24 cellular contexts compared by ENCODE assay signal in the genomic region with DNA sequence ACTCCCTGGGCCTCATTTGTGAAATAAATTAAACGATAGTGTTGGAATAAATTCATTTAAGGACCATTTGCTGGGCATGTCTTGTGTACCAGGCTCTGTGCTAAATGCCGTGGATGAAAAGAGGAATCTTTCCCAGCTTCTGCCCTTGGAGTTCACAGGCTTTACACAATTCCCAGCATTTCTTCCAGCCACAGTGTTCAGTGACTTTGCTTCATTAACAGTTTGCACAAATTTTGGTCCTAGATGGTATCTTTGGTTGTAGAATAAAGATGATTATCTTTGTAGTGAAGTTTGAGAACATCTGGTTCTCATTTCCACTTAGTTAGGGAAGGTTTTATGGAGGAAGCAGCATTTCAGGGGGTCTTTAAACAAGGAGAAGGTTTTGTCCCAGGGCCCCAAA.
"Had no signal": no experiment of that assay in that cellular context is flagged by ENCODE, and none has a peak within 500 bp of the region (broad histone marks: within the 10 kb centered on the region; RNA-seq: fewer than 3 reads in every experiment).

No MANE protein-coding gene starts in this region.

- H3K4me3 Mint-ChIP-seq: immature natural killer cell; naive thymus-derived CD4-positive, alpha-beta T cell; stimulated activated effector memory CD8-positive, alpha-beta T cell treated with anti-CD3 and anti-CD28 coated beads, Interleukin-12 subunit alpha, Interleukin-12 subunit beta, amount 100 ng/mL, for 72 hours had no signal

- H3K27ac Mint-ChIP-seq: immature natural killer cell; naive thymus-derived CD4-positive, alpha-beta T cell; stimulated activated effector memory CD8-positive, alpha-beta T cell treated with anti-CD3 and anti-CD28 coated beads, Interleukin-12 subunit alpha, Interleukin-12 subunit beta, amount 100 ng/mL, for 72 hours had no signal

- FAIRE-seq: kidney had no signal

- H3K36me3 ChIP-seq: gastroesophageal sphincter, left ventricle myocardium inferior, lower lobe of right lung, neutrophil, right lobe of liver, suprapubic skin, thyroid gland, upper lobe of left lung had no signal

- H3K27me3 Mint-ChIP-seq: naive thymus-derived CD4-positive, alpha-beta T cell had no signal

- DNase-seq: cortex of kidney; dorsolateral prefrontal cortex; effector CD8-positive, alpha-beta T cell; foreskin fibroblast; glutamatergic neuron; immature natural killer cell; kidney; left cardiac atrium; left ventricle myocardium inferior; lower lobe of right lung; mesenchymal stem cell; naive thymus-derived CD4-positive, alpha-beta T cell; psoas muscle; retina; right lobe of liver; stimulated activated CD4-positive, alpha-beta T cell treated with anti-CD3 and anti-CD28 coated beads, Interleukin-4, amount 100 ng/mL, for 1 hour; stimulated activated CD8-positive, alpha-beta memory T cell treated with anti-CD3 and anti-CD28 coated beads, Interleukin-4, amount 100 ng/mL, for 48 hours; stimulated activated naive CD8-positive, alpha-beta T cell treated with anti-CD3 and anti-CD28 coated beads, Interleukin-15, Interleukin-2, amounts not matched to agents 100 U/mL and 50 U/mL, for 24 hours; thyroid gland; upper lobe of left lung had no signal

- H3K9me3 Mint-ChIP-seq: stimulated activated effector memory CD8-positive, alpha-beta T cell treated with anti-CD3 and anti-CD28 coated beads, Interleukin-12 subunit alpha, Interleukin-12 subunit beta, amount 100 ng/mL, for 72 hours had no signal

- H3K4me1 ChIP-seq: gastroesophageal sphincter, left ventricle myocardium inferior, lower lobe of right lung, psoas muscle, right lobe of liver, thyroid gland, upper lobe of left lung had no signal

- H3K9me3 ChIP-seq: neutrophil, right lobe of liver, thyroid gland had no signal

- H3K27ac ChIP-seq: gastroesophageal sphincter, left ventricle myocardium inferior, lower lobe of right lung, neutrophil, psoas muscle, right lobe of liver, thyroid gland, upper lobe of left lung had no signal

- H3K27me3 ChIP-seq: dorsolateral prefrontal cortex, gastroesophageal sphincter, neutrophil, right lobe of liver, suprapubic skin, thyroid gland, upper lobe of left lung had no signal

- H3K4me1 Mint-ChIP-seq: immature natural killer cell; naive thymus-derived CD4-positive, alpha-beta T cell; stimulated activated effector memory CD8-positive, alpha-beta T cell treated with anti-CD3 and anti-CD28 coated beads, Interleukin-12 subunit alpha, Interleukin-12 subunit beta, amount 100 ng/mL, for 72 hours had no signal

- H3K4me3 ChIP-seq: dorsolateral prefrontal cortex, gastroesophageal sphincter, left ventricle myocardium inferior, lower lobe of right lung, psoas muscle, right lobe of liver, suprapubic skin, thyroid gland, upper lobe of left lung had no signal

- H3K36me3 Mint-ChIP-seq: immature natural killer cell; naive thymus-derived CD4-positive, alpha-beta T cell; stimulated activated effector memory CD8-positive, alpha-beta T cell treated with anti-CD3 and anti-CD28 coated beads, Interleukin-12 subunit alpha, Interleukin-12 subunit beta, amount 100 ng/mL, for 72 hours had no signal
